9 cellular contexts compared by ENCODE assay signal in the genomic region with DNA sequence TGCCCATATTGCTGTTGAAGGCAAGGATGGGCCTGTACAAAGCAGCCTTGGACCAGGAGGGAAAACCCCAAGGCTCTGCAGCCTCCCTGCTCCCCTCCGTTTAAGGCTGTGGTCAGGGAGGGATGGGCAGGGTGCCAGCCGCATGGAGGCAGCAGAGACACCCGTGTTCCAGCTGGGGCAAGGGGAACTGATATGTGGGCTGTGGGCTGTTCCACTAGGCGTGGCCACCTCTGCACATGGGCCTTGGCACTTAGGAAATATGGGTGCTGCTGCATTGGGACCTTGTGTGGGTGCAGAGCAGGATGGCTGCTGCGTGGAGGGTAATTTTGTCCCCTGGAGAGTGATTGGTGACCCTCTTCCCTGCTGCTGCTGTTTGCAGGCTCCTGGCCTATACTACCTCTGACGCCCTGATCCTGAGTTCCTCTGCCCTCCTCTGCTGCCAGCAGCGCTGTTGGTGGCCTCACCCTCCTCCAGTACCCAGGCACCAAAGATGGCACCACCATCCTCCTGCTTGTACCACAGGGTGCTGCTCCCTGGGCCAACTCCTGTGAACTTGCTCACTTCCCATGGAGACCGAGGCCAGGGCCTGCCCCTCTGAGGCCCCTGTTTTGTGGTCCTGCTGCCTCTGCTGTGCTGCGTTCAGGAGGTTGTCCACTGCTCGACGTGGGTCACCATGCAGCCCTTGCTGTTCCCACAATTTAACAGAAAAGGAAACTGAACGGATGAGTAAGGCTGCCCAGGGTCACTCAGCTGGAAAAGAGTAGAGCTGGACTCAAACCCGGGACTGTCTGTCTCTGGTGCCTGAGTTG. TPM values are rescaled to one million over a fixed set of nuclear protein-coding genes. Genes with fewer than 3 reads are reported as not detected.
DNase-seq lines count a peak whose midpoint lies in the region; ATAC-seq and TF ChIP-seq lines count a peak whose summit lies in the region.
"Had no signal": no experiment of that assay in that cellular context is flagged by ENCODE, and none has a peak within 500 bp of the region (broad histone marks: within the 10 kb centered on the region; RNA-seq: fewer than 3 reads in every experiment).

No MANE protein-coding gene starts in this region.

- H3K23ac ChIP-seq in neuronal stem cell (ENCODE audit: low read depth, low read length, poor library complexity) = peak overlapping the region; percentile 46

- H3K36me3 ChIP-seq in SK-N-MC (ENCODE audit: insufficient read depth, low read length) (peaks cover 46% of the 10 kb centered on the region), neuronal stem cell (replicated peaks in 1 of 2; ENCODE audit: control insufficient read depth in 2 of 2, insufficient read depth in 2 of 2, low read length in 2 of 2) (peaks cover 25 to 78% of the 10 kb centered on the region in 2 donors), WERI-Rb-1 (peaks cover 63% of the 10 kb centered on the region)

- H3K4me3 ChIP-seq in SK-N-MC = no peak overlapping the region
- H3K4me3 ChIP-seq in neuronal stem cell (ENCODE audit: low read length in 2 of 2) = no peak overlapping the region
- H3K4me3 ChIP-seq in WERI-Rb-1 (ENCODE audit: low read depth, low read length) = no peak overlapping the region

- TF ChIP-seq CTCF in Calu3 (IDR thresholded peaks at IDR 0.05; ENCODE audit: unreplicated experiment) (no peak), WERI-Rb-1 (IDR thresholded peaks at IDR 0.05; ENCODE audit: low read depth, low read length) (no peak)

- no TSS peak for BruUV-seq in Calu3 (replicated peaks; lab: Mats Ljungman, UMichigan)

- H3K27ac ChIP-seq in SK-N-MC (peak overlapping the region; percentile 52; the same call in 1 of the 2 replicates), neuronal stem cell (replicated peaks; ENCODE audit: low read length) (no peak overlapping the region), WERI-Rb-1 (no peak overlapping the region)

- peaks cover 5 to 8% of the 10 kb centered on the region in 2 donors for H3K4me1 ChIP-seq in neuronal stem cell (ENCODE audit: control insufficient read depth in 2 of 2, insufficient read depth in 1 of 2, low read depth in 1 of 2, low read length in 2 of 2)

- H3K4ac ChIP-seq in neuronal stem cell (ENCODE audit: low read length) = no peak overlapping the region

- H3K27me3 Mint-ChIP-seq in Calu3 (ENCODE audit: unreplicated experiment) = no peaks in the 10 kb centered on the region

- no peak overlapping the region for H2AFZ ChIP-seq in neuronal stem cell (ENCODE audit: low read length)

- no peak overlapping the region for H2BK15ac ChIP-seq in neuronal stem cell (ENCODE audit: low read length)

- H3K36me3 Mint-ChIP-seq in Calu3 (ENCODE audit: insufficient read depth, unreplicated experiment) = peaks cover 53% of the 10 kb centered on the region

- H3K9me3 ChIP-seq in SK-N-MC (ENCODE audit: low read depth, low read length) (no peaks in the 10 kb centered on the region), neuronal stem cell (replicated peaks in 1 of 2; ENCODE audit: control insufficient read depth in 2 of 2, insufficient read depth in 1 of 2, low read depth in 1 of 2, low read length in 2 of 2) (no peaks in the 10 kb centered on the region), WERI-Rb-1 (ENCODE audit: severe bottlenecking) (no peaks in the 10 kb centered on the region)

- CTCF ChIA-PET in Calu3 (lab: Charles Lee) = no interaction called here

- WGBS in neuronal stem cell (ENCODE audit: extremely low coverage in 2 of 2, insufficient read length in 2 of 2, insufficient replicate concordance in 1 of 2), 2 donors = no CpG with 5 or more reads among the region's 13 CpGs

- H3K27me3 ChIP-seq in neuronal stem cell (ENCODE audit: control insufficient read depth in 3 of 3, insufficient read depth in 3 of 3, low read depth in 1 of 3, low read length in 3 of 3) (no peaks in the 10 kb centered on the region), WERI-Rb-1 (ENCODE audit: insufficient read depth, low read depth, severe bottlenecking) (no peaks in the 10 kb centered on the region)

- H2AK5ac ChIP-seq in neuronal stem cell (ENCODE audit: low read depth, low read length) = no peak overlapping the region

- H2BK12ac ChIP-seq in neuronal stem cell (ENCODE audit: low read length) = no peak overlapping the region

- TF ChIP-seq POLR2A in erythroblast (IDR thresholded peaks at IDR 0.05; ENCODE audit: low read length) = no peak

- intact Hi-C loops in Calu3 (cut with micrococcal nuclease; ENCODE audit: unreplicated experiment) = no loop called here

- H4K8ac ChIP-seq in neuronal stem cell (ENCODE audit: low read depth, low read length) = no peak overlapping the region

- no peak overlapping the region for H3K18ac ChIP-seq in neuronal stem cell (ENCODE audit: low read length)

- no peak overlapping the region for H2BK5ac ChIP-seq in neuronal stem cell (ENCODE audit: low read length)

- H3K79me1 ChIP-seq in neuronal stem cell (ENCODE audit: low read depth, low read length) = no peaks in the 10 kb centered on the region

- no peak overlapping the region for H3K4me2 ChIP-seq in neuronal stem cell (ENCODE audit: insufficient read depth, low read length, poor library complexity, severe bottlenecking)

- no peak overlapping the region for H3K14ac ChIP-seq in neuronal stem cell (ENCODE audit: low read length)

- no peaks in the 10 kb centered on the region for H3K9me3 Mint-ChIP-seq in Calu3 (ENCODE audit: low read depth, unreplicated experiment)

- no peak for ATAC-seq in GM18861 (IDR thresholded peaks at IDR 0.05; ENCODE audit: unreplicated experiment)

- H3K4me3 Mint-ChIP-seq in Calu3 (ENCODE audit: low read depth, unreplicated experiment) = no peak overlapping the region

- H4K91ac ChIP-seq in neuronal stem cell (ENCODE audit: low read depth, low read length, poor library complexity) = no peak overlapping the region

- DNase-seq in Calu3 (no peak), SK-N-MC (ENCODE audit: low read depth, low spot score) (no peak), erythroblast (lab: John Stamatoyannopoulos, UW) (peak; percentile 55 to 61), neuronal stem cell (ENCODE audit: low spot score) (no peak), DMS79 (lab: John Stamatoyannopoulos, UW) (no peak), WERI-Rb-1 (no peak), NOMO-1 treated with DMSO at 0.1 percent for 48 hours (lab: John Stamatoyannopoulos, UW; ENCODE audit: unreplicated experiment) (no peak)
- DNase-seq: NCI-H1694 had no signal

- H3K27ac Mint-ChIP-seq in Calu3 (ENCODE audit: unreplicated experiment) = peak overlapping the region; percentile 42

- H3K9ac ChIP-seq in SK-N-MC (ENCODE audit: insufficient read length) (no peak overlapping the region), neuronal stem cell (ENCODE audit: low read depth, low read length, poor library complexity) (peak overlapping the region; percentile 4)

- H2BK120ac ChIP-seq in neuronal stem cell (ENCODE audit: low read depth, low read length) = no peak overlapping the region

- H3K4me1 Mint-ChIP-seq in Calu3 (ENCODE audit: low read depth, unreplicated experiment) = peaks cover 12% of the 10 kb centered on the region

RNA-seq across cellular contexts. Expression of gene PANK2, which starts 35.3 kb away (rescaled TPM):
- total RNA-seq in Calu3 (2022) = 37.9 TPM in 2 replicates
- 22.5 TPM for polyA plus RNA-seq in neuronal stem cell (2013, experiment 1 of 2)
- polyA plus RNA-seq in neuronal stem cell (2013, experiment 2 of 2) = 21.1 TPM

Comparison
In these comparisons a context has a peak if more than half of its experiments do, and no peak if none do; other contexts are left out.
1. DNase-seq: peak in erythroblast (2 of 2); none in Calu3 (single experiment), SK-N-MC (single experiment), neuronal stem cell (single experiment), DMS79 (single experiment), WERI-Rb-1 (single experiment) and NOMO-1 treated with DMSO at 0.1 percent for 48 hours (single experiment).